12 cellular contexts compared by ENCODE assay signal in genomic region chr15:75669879-75670212, GRCh38. TPM values are rescaled to one million over a fixed set of nuclear protein-coding genes. Genes with fewer than 3 reads are reported as not detected.
"Had no signal": no experiment of that assay in that cellular context is flagged by ENCODE, and none has a peak within 500 bp of the region (broad histone marks: within the 10 kb centered on the region; RNA-seq: fewer than 3 reads in every experiment).

No MANE protein-coding gene starts in this region.

- H3K9me3 Mint-ChIP-seq: activated T-cell treated with anti-CD3 and anti-CD28 coated beads, Interleukin-2, amount 50 U/mL, for 24 hours; natural killer cell had no signal

- ATAC-seq: activated CD8-positive, alpha-beta memory T cell treated with anti-CD3 and anti-CD28 coated beads, Interleukin-2, amount 10 ng/mL, durations not matched to agents 7 days and 5 days; stimulated activated naive CD8-positive, alpha-beta T cell treated with anti-CD3 and anti-CD28 coated beads, Interleukin-15, Interleukin-2, amounts not matched to agents 100 U/mL and 50 U/mL, for 24 hours had no signal

- H3K4me3 Mint-ChIP-seq: activated CD8-positive, alpha-beta memory T cell treated with anti-CD3 and anti-CD28 coated beads, Interleukin-2, amount 10 ng/mL, durations not matched to agents 7 days and 5 days; activated naive CD8-positive, alpha-beta T cell; activated T-cell treated with anti-CD3 and anti-CD28 coated beads, Interleukin-2, amount 50 U/mL, for 24 hours; natural killer cell had no signal

- FAIRE-seq: colon had no signal

- H3K36me3 Mint-ChIP-seq: activated CD8-positive, alpha-beta memory T cell treated with anti-CD3 and anti-CD28 coated beads, Interleukin-2, amount 10 ng/mL, durations not matched to agents 7 days and 5 days; activated naive CD8-positive, alpha-beta T cell; natural killer cell had no signal

- DNase-seq: activated CD8-positive, alpha-beta memory T cell treated with anti-CD3 and anti-CD28 coated beads, Interleukin-2, amount 10 ng/mL, durations not matched to agents 7 days and 5 days; activated effector memory CD4-positive, alpha-beta T cell treated with anti-CD3 and anti-CD28 coated beads, Interleukin-2, amount 50 U/mL, for 16 hours; activated T-cell treated with anti-CD3 and anti-CD28 coated beads, Interleukin-2, amount 50 U/mL, for 24 hours; effector CD8-positive, alpha-beta T cell; natural killer cell; stimulated activated CD4-positive, alpha-beta T cell treated with anti-CD3 and anti-CD28 coated beads, Interleukin-4, amount 100 ng/mL, for 1 hour; stimulated activated CD8-positive, alpha-beta memory T cell treated with anti-CD3 and anti-CD28 coated beads, Interleukin-4, amount 100 ng/mL, for 48 hours; stimulated activated naive CD8-positive, alpha-beta T cell treated with anti-CD3 and anti-CD28 coated beads, Interleukin-15, Interleukin-2, amounts not matched to agents 100 U/mL and 50 U/mL, for 24 hours had no signal

- H3K27ac Mint-ChIP-seq: activated CD8-positive, alpha-beta memory T cell treated with anti-CD3 and anti-CD28 coated beads, Interleukin-2, amount 10 ng/mL, durations not matched to agents 7 days and 5 days; activated naive CD8-positive, alpha-beta T cell; activated T-cell treated with anti-CD3 and anti-CD28 coated beads, Interleukin-2, amount 50 U/mL, for 24 hours; natural killer cell had no signal

- H3K4me3 ChIP-seq: lung had no signal

- H3K27me3 Mint-ChIP-seq: activated CD8-positive, alpha-beta memory T cell treated with anti-CD3 and anti-CD28 coated beads, Interleukin-2, amount 10 ng/mL, durations not matched to agents 7 days and 5 days; activated naive CD8-positive, alpha-beta T cell; activated T-cell treated with anti-CD3 and anti-CD28 coated beads, Interleukin-2, amount 50 U/mL, for 24 hours had no signal

RNA-seq across cellular contexts. Expression of gene CSPG4, which starts 42.8 kb away (rescaled TPM):
- total RNA-seq: T-helper 2 cell treated with Interferon-gamma antibody and Interleukin-4, amounts not matched to agents 100 ng/mL and 5 ng/mL, for 36 hours had no signal
